Comparison of ENCODE assay signal across 9 cellular contexts in genomic region chr19:19821366-19822147, GRCh38. TPM values are rescaled to one million over a fixed set of nuclear protein-coding genes. Genes with fewer than 3 reads are reported as not detected.
DNase-seq lines count a peak whose midpoint lies in the region; ATAC-seq and TF ChIP-seq lines count a peak whose summit lies in the region.
"Had no signal": no experiment of that assay in that cellular context is flagged by ENCODE, and none has a peak within 500 bp of the region (broad histone marks: within the 10 kb centered on the region; RNA-seq: fewer than 3 reads in every experiment).

Gene ZNF506, minus strand, starts transcription at chr19:19821750. Its CDS starts 147 bp downstream, at chr19:19821603.

- H3K27ac ChIP-seq in dorsolateral prefrontal cortex, result peak within 1 kb of the TSS; percentile 74 to 97 (median 91)
- H3K27ac ChIP-seq in right lobe of liver, result peak within 1 kb of the TSS; percentile 73 to 87 (median 77)

- no peaks in the 10 kb centered on the region for H3K27me3 ChIP-seq in dorsolateral prefrontal cortex
- no peaks in the 10 kb centered on the region for H3K27me3 ChIP-seq in right lobe of liver

- H3K4me1 Mint-ChIP-seq in activated CD8-positive, alpha-beta T cell treated with anti-CD3 and anti-CD28 coated beads for 36 hours (ENCODE audit: low read depth), result peaks cover 47% of the 10 kb centered on the region

- CTCF ChIA-PET in activated CD8-positive, alpha-beta T cell treated with anti-CD3 and anti-CD28 coated beads for 36 hours (lab: Charles Lee), result interaction anchor here (0.7 to 1.3 kb wide), 6 partner anchors 44 to 290 kb away, joined by 3 to 5 read pairs (median 3); partner anchors contain the start of genes ZNF253 and ZNF93

- POLR2A ChIA-PET in activated CD8-positive, alpha-beta T cell treated with anti-CD3 and anti-CD28 coated beads for 36 hours (lab: Charles Lee), result interaction anchor here (0.8 to 3.0 kb wide), 18 partner anchors 9 to 160 kb away, joined by 3 to 30 read pairs (median 8); partner anchors contain the start of genes ZNF101, ZNF14, ZNF253 and ZNF93

- peak within 1 kb of the TSS; percentile 98 for H3K4me3 Mint-ChIP-seq in activated CD8-positive, alpha-beta T cell treated with anti-CD3 and anti-CD28 coated beads for 36 hours

- peaks cover 48% of the 10 kb centered on the region for H3K36me3 Mint-ChIP-seq in activated CD8-positive, alpha-beta T cell treated with anti-CD3 and anti-CD28 coated beads for 36 hours (ENCODE audit: low read depth)

- peak; percentile 79 for TF ChIP-seq POLR2A in right lobe of liver (IDR thresholded peaks at IDR 0.05)

- H3K4me1 ChIP-seq in right lobe of liver, result no peaks in the 10 kb centered on the region

- TF ChIP-seq CTCF in activated CD8-positive, alpha-beta T cell treated with anti-CD3 and anti-CD28 coated beads for 36 hours (IDR thresholded peaks at IDR 0.05), result no peak
- peak in 15 of 56 donors; percentile 7 to 34 (median 16) for TF ChIP-seq CTCF in dorsolateral prefrontal cortex (IDR thresholded peaks at IDR 0.05 in 54 of 56, conservative IDR thresholded peaks at IDR 0.05 in 2 of 56; ENCODE audit: low read depth in 1 of 56, partially characterized antibody in 56 of 56)
- no peak for TF ChIP-seq CTCF in right lobe of liver (IDR thresholded peaks at IDR 0.05)

- H3K9me3 ChIP-seq in right lobe of liver, result peaks cover 0 to 9% (median 2%) of the 10 kb centered on the region in 4 donors

- DNase-seq in AG08395 (ENCODE audit: low spot score) (peak; percentile 97), NCI-H510A treated with DMSO at 0.1 percent for 48 hours (lab: John Stamatoyannopoulos, UW) (peak; percentile 93), dorsolateral prefrontal cortex (peak; percentile 95 to 100 (median 99)), right lobe of liver (peak; percentile 92 to 95 (median 95))
- peak; percentile 99 for DNase-seq in activated CD8-positive, alpha-beta T cell treated with anti-CD3 and anti-CD28 coated beads for 36 hours
- peak; percentile 98 for DNase-seq in stimulated activated CD4-positive, alpha-beta T cell treated with anti-CD3 and anti-CD28 coated beads, Interleukin-4, amount 100 ng/mL, for 24 hours

- no peaks in the 10 kb centered on the region for H3K27me3 Mint-ChIP-seq in activated CD8-positive, alpha-beta T cell treated with anti-CD3 and anti-CD28 coated beads for 36 hours

- H3K4me3 ChIP-seq in dorsolateral prefrontal cortex (peak within 1 kb of the TSS; percentile 59 to 98 (median 85)), right lobe of liver (peak within 1 kb of the TSS; percentile 55 to 72 (median 59))

- H3K9me3 Mint-ChIP-seq in activated CD8-positive, alpha-beta T cell treated with anti-CD3 and anti-CD28 coated beads for 36 hours, result peaks cover 30% of the 10 kb centered on the region

- WGBS in right lobe of liver (ENCODE audit: insufficient coverage, low coverage, low lambda C conversion rate, missing lambda C conversion rate), result 7% methylated on average over 20 of the region's 35 CpGs

- no peaks in the 10 kb centered on the region for H3K36me3 ChIP-seq in right lobe of liver

- peak within 1 kb of the TSS; percentile 99 for H3K27ac Mint-ChIP-seq in activated CD8-positive, alpha-beta T cell treated with anti-CD3 and anti-CD28 coated beads for 36 hours

- intact Hi-C loops in activated CD8-positive, alpha-beta T cell treated with anti-CD3 and anti-CD28 coated beads for 36 hours (cut with micrococcal nuclease), result no loop called here
- intact Hi-C loops in dorsolateral prefrontal cortex (cut with DNase I) (loop anchor here (2.0 to 5.0 kb wide), 5 partner anchors 44 to 159 kb away; partner anchors contain the start of genes ZNF14 (in 2 of the 2), ATP13A1 (in 1 of the 2) and ZNF253 (in 1 of the 2)), right lobe of liver (cut with DNase I) (no loop called here)

- ATAC-seq in GM18909 (IDR thresholded peaks at IDR 0.05; ENCODE audit: poor library complexity, unreplicated experiment) (peak; percentile 90), HG03175 (IDR thresholded peaks at IDR 0.05; ENCODE audit: unreplicated experiment) (peak; percentile 85), right lobe of liver (peak; percentile 97 to 98 (median 98))
- peak; percentile 83 for ATAC-seq in activated CD8-positive, alpha-beta T cell treated with anti-CD3 and anti-CD28 coated beads for 36 hours
- ATAC-seq: HCT116 had no signal

RNA-seq across cellular contexts. Expression of gene ZNF506, which starts in this region (rescaled TPM):
- 10 to 100 TPM; 45.5 to 48.7 TPM for total RNA-seq in activated CD8-positive, alpha-beta T cell treated with anti-CD3 and anti-CD28 coated beads for 36 hours
- total RNA-seq in dorsolateral prefrontal cortex, result 10 to 100 TPM; 25.9 to 56.3 (median 37.0) TPM
- total RNA-seq in right lobe of liver, result 1 to 10 TPM; 2.2 to 8.6 (median 3.2) TPM

Comparison
In these comparisons a context has a peak if more than half of its experiments do, and no peak if none do; other contexts are left out.
1. Peak in every context shown above with its lines: DNase-seq, ATAC-seq, H3K4me3 ChIP-seq and H3K27ac ChIP-seq.
2. intact Hi-C loops: an anchor here in dorsolateral prefrontal cortex (2.0 to 5.0 kb wide); none called in activated CD8-positive, alpha-beta T cell treated with anti-CD3 and anti-CD28 coated beads for 36 hours and right lobe of liver.